Comparison of ENCODE assay signal across 1 cellular context in genomic region chr4:972651-973424, GRCh38.
TF ChIP-seq lines count a peak whose summit lies in the region.

No MANE protein-coding gene starts in this region.

TF ChIP-seq in endothelial cell of umbilical vein, 7 proteins besides CTCF, POLR2A, EP300 and RAD21:
- TF ChIP-seq JUN (IDR thresholded peaks at IDR 0.05; ENCODE audit: borderline replicate concordance, insufficient read depth, insufficient read length, low read depth) (no peak), GATA2 (IDR thresholded peaks at IDR 0.05; ENCODE audit: insufficient read depth, insufficient read length, low read depth, low read length) (no peak), EZH2 (IDR thresholded peaks at IDR 0.05; ENCODE audit: borderline replicate concordance, low read depth, low read length, severe bottlenecking) (no peak), MYC (IDR thresholded peaks at IDR 0.05; ENCODE audit: low read depth, low read length) (no peak), MAX (IDR thresholded peaks at IDR 0.05; ENCODE audit: insufficient read depth, insufficient read length) (no peak), FOS (IDR thresholded peaks at IDR 0.05; ENCODE audit: borderline replicate concordance, insufficient read depth, low read length) (no peak)
